16 cellular contexts compared by ENCODE assay signal in genomic region chr6:24891004-24891403, GRCh38. TPM values are rescaled to one million over a fixed set of nuclear protein-coding genes. Genes with fewer than 3 reads are reported as not detected.
DNase-seq lines count a peak whose midpoint lies in the region; ATAC-seq and TF ChIP-seq lines count a peak whose summit lies in the region.
"Had no signal": no experiment of that assay in that cellular context is flagged by ENCODE, and none has a peak within 500 bp of the region (broad histone marks: within the 10 kb centered on the region; RNA-seq: fewer than 3 reads in every experiment).

No MANE protein-coding gene starts in this region.

- no peak for ATAC-seq in HG03439 (IDR thresholded peaks at IDR 0.05; ENCODE audit: unreplicated experiment)
- ATAC-seq: activated CD4-positive, CD25-positive, alpha-beta regulatory T cell treated with anti-CD3 and anti-CD28 coated beads, Interleukin-2, amount 50 U/mL, for 24 hours had no signal

- WGBS in ovary, 3 donors, result 47 to 63% (median 62%) methylated on average over 3 of the region's 3 CpGs
- 76% methylated on average over 3 of the region's 3 CpGs for WGBS in prostate gland

- H3K4me3 ChIP-seq in BJ (ENCODE audit: low read depth, low read length) (no peak overlapping the region), ovary (no peak overlapping the region), prostate gland (no peak overlapping the region)
- H3K4me3 ChIP-seq: right lobe of liver had no signal

- H3K36me3 ChIP-seq in BJ (ENCODE audit: control insufficient read depth, insufficient read depth, low read length) (no peaks in the 10 kb centered on the region; the same call in 1 of the 2 replicates), ovary (no peaks in the 10 kb centered on the region), prostate gland (no peaks in the 10 kb centered on the region)
- H3K36me3 ChIP-seq: right lobe of liver had no signal

- DNase-seq in BJ (ENCODE audit: low read depth), result peak; percentile 41
- peak; percentile 67 for DNase-seq in EH (ENCODE audit: low read depth)
- peak; percentile 80 for DNase-seq in NCI-H526 treated with DMSO at 0.1 percent for 48 hours (lab: John Stamatoyannopoulos, UW)
- no peak for DNase-seq in glutamatergic neuron
- DNase-seq in ovary, result no peak
- no peak for DNase-seq in prostate gland (ENCODE audit: low spot score)
- DNase-seq in type B pancreatic cell (ENCODE audit: extremely low spot score, unreplicated experiment), result no peak
- DNase-seq: activated effector memory CD4-positive, alpha-beta T cell treated with anti-CD3 and anti-CD28 coated beads, Interleukin-2, amount 50 U/mL, for 16 hours; COR-L47; KG1; left cardiac atrium; NCI-H187 treated with DMSO at 0.1 percent for 48 hours; right lobe of liver; SK-N-SH had no signal

- H3K9me3 ChIP-seq in ovary (no peaks in the 10 kb centered on the region), prostate gland (no peaks in the 10 kb centered on the region)
- H3K9me3 ChIP-seq: right lobe of liver, SK-N-SH had no signal

- H3K4me3 Mint-ChIP-seq in glutamatergic neuron (ENCODE audit: unreplicated experiment), result peak overlapping the region; percentile 12
- no peak overlapping the region for H3K4me3 Mint-ChIP-seq in type B pancreatic cell

- intact Hi-C loops in ovary (cut with DNase I), result no loop called here
- intact Hi-C loops in prostate gland (cut with DNase I), result no loop called here

- H3K36me3 Mint-ChIP-seq in glutamatergic neuron (ENCODE audit: unreplicated experiment) (no peaks in the 10 kb centered on the region), type B pancreatic cell (no peaks in the 10 kb centered on the region)

- TF ChIP-seq CTCF in BJ (IDR thresholded peaks at IDR 0.05; ENCODE audit: insufficient read depth, low read depth, low read length) (no peak), glutamatergic neuron (IDR thresholded peaks at IDR 0.05; ENCODE audit: partially characterized antibody, unreplicated experiment) (no peak), ovary (IDR thresholded peaks at IDR 0.05) (no peak), prostate gland (IDR thresholded peaks at IDR 0.05) (no peak), type B pancreatic cell (conservative IDR thresholded peaks at IDR 0.05) (no peak)

- CTCF ChIA-PET in BJ (lab: Yijun Ruan, JAX), result interaction anchor here (0.8 to 1.6 kb wide), 5 partner anchors 12 to 127 kb away, joined by 3 to 8 read pairs (median 3); no protein-coding TSS in a partner anchor

- H3K27ac Mint-ChIP-seq in glutamatergic neuron (ENCODE audit: unreplicated experiment) (no peak overlapping the region), type B pancreatic cell (no peak overlapping the region)

- H3K27me3 Mint-ChIP-seq in glutamatergic neuron (ENCODE audit: unreplicated experiment) (no peaks in the 10 kb centered on the region), type B pancreatic cell (no peaks in the 10 kb centered on the region)

- H3K27ac ChIP-seq in ovary (no peak overlapping the region), prostate gland (no peak overlapping the region)
- H3K27ac ChIP-seq: right lobe of liver had no signal

- no peak for TF ChIP-seq EP300 in ovary (IDR thresholded peaks at IDR 0.05)

- H3K27me3 ChIP-seq in BJ (ENCODE audit: control insufficient read depth, insufficient read depth, low read length) (no peaks in the 10 kb centered on the region), ovary (no peaks in the 10 kb centered on the region), prostate gland (replicated peaks; ENCODE audit: insufficient read depth) (no peaks in the 10 kb centered on the region)
- H3K27me3 ChIP-seq: right lobe of liver had no signal

- no peak for TF ChIP-seq POLR2A in ovary (IDR thresholded peaks at IDR 0.05)
- TF ChIP-seq POLR2A in prostate gland (IDR thresholded peaks at IDR 0.05), result no peak

- H3K9me3 Mint-ChIP-seq in glutamatergic neuron (ENCODE audit: unreplicated experiment) (no peaks in the 10 kb centered on the region), type B pancreatic cell (no peaks in the 10 kb centered on the region)

- no peaks in the 10 kb centered on the region for H3K4me1 ChIP-seq in ovary (ENCODE audit: insufficient read depth)
- H3K4me1 ChIP-seq in prostate gland (replicated peaks), result no peaks in the 10 kb centered on the region
- H3K4me1 ChIP-seq: right lobe of liver had no signal

- POLR2A ChIA-PET in BJ (lab: Charles Lee), result no interaction called here

- H3K4me1 Mint-ChIP-seq in glutamatergic neuron (ENCODE audit: low read depth, unreplicated experiment), result peaks cover 21% of the 10 kb centered on the region
- peaks cover 21% of the 10 kb centered on the region for H3K4me1 Mint-ChIP-seq in type B pancreatic cell (ENCODE audit: unreplicated experiment)

RNA-seq across cellular contexts. Expression of gene RIPOR2, which starts 44.8 kb away (rescaled TPM):
- 36.3 and 52.6 TPM in 2 replicates for polyA plus RNA-seq in BJ (2011; rRNA removed)
- 60.8 and 64.8 TPM in 2 replicates for polyA minus RNA-seq in BJ (2011; rRNA and poly(A)+ RNA removed)
- total RNA-seq in glutamatergic neuron (ENCODE audit: unreplicated experiment), result 82.2 TPM
- total RNA-seq in ovary, result 10 to 100 TPM in 1 of 7 donors, 1 to 10 TPM in 6; 1.1 to 14.4 (median 4.5) TPM
- polyA plus RNA-seq in ovary, result 1 to 10 TPM; 3.6 to 8.1 TPM
- 10 to 100 TPM; 16.1 to 23.7 TPM for total RNA-seq in prostate gland
- total RNA-seq in type B pancreatic cell (ENCODE audit: low replicate concordance), result 2.1 and 4.2 TPM in 2 replicates

Comparison
In these comparisons a context has a peak if more than half of its experiments do, and no peak if none do; other contexts are left out.
1. DNase-seq: peak in BJ (single experiment), EH (single experiment) and NCI-H526 treated with DMSO at 0.1 percent for 48 hours (single experiment); none in glutamatergic neuron (single experiment), ovary (0 of 5), prostate gland (single experiment) and type B pancreatic cell (single experiment).